Comparison of ENCODE assay signal across 22 cellular contexts in the genomic region with DNA sequence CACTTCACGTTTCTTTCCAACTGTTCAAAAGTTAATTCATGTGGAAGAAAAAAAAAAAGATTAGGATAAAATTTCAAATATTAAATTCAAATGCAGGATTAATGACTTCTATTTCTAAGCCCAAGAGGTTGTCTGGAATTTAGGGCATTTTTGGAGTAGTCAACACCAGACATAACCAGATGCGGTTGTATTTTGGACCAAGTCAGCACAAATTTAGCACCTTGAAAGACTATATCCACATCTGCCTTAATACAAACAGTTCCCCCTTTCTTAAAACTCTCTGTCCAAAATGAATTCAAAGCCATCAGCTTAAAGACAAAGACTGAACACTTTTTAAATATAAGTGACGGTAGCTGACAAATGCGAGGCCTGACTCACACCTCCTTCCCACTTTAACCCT.
DNase-seq lines count a peak whose midpoint lies in the region; ATAC-seq, FAIRE-seq and TF ChIP-seq lines count a peak whose summit lies in the region.
"Had no signal": no experiment of that assay in that cellular context is flagged by ENCODE, and none has a peak within 500 bp of the region (broad histone marks: within the 10 kb centered on the region; RNA-seq: fewer than 3 reads in every experiment).

No MANE protein-coding gene starts in this region.

- no peak for TF ChIP-seq EP300 in K562 (IDR thresholded peaks at IDR 0.05; ENCODE audit: low read length)

- H3K4me2 ChIP-seq in K562 (ENCODE audit: insufficient read depth, low read length) (no peak overlapping the region), smooth muscle cell (peak overlapping the region; percentile 47)
- H3K4me2 ChIP-seq: BLaER1 treated with 17β-estradiol and CSF1 and Interleukin-3, amounts not matched to agents 10 nM and 100 nM had no signal

- POLR2A ChIA-PET in K562 (lab: Yijun Ruan, JAX): interaction anchor here (0.6 to 1.0 kb wide), 2 partner anchors 73 to 271 kb away, joined by 3 read pairs; no protein-coding TSS in a partner anchor

- H3K9me1 ChIP-seq in K562 (ENCODE audit: control insufficient read depth, insufficient read depth, low read length): no peaks in the 10 kb centered on the region

- in situ Hi-C loops in K562 (cut with MboI): no loop called here

- TF ChIP-seq RAD21 in K562 (CRISPR knock-in tag; conservative IDR thresholded peaks at IDR 0.05 in 1 of 2, IDR thresholded peaks at IDR 0.05 in 1 of 2): no peak

- TF ChIP-seq CTCF in cardiac muscle cell (IDR thresholded peaks at IDR 0.05; ENCODE audit: low read depth, low read length) (no peak), K562 (IDR thresholded peaks at IDR 0.05 in 2 of 3, conservative IDR thresholded peaks at IDR 0.05 in 1 of 3; ENCODE audit: insufficient read depth in 2 of 3, low read depth in 1 of 3, low read length in 3 of 3) (no peak), nephron progenitor cell (IDR thresholded peaks at IDR 0.05) (no peak), smooth muscle cell (IDR thresholded peaks at IDR 0.05; ENCODE audit: borderline replicate concordance, insufficient read depth, poor library complexity, severe bottlenecking) (no peak)

- H3K27me3 Mint-ChIP-seq in nephron progenitor cell (ENCODE audit: low read depth, poor library complexity): peaks cover 5% of the 10 kb centered on the region
- peaks cover 3% of the 10 kb centered on the region for H3K27me3 Mint-ChIP-seq in activated T-helper 17 cell treated with anti-CD3 and anti-CD28 coated beads, Interleukin-2, amount 50 U/mL, for 72 hours
- H3K27me3 Mint-ChIP-seq: CD4-positive, alpha-beta memory T cell had no signal

- H3K4me1 Mint-ChIP-seq in nephron progenitor cell: peaks cover 51% of the 10 kb centered on the region
- H3K4me1 Mint-ChIP-seq in activated T-helper 17 cell treated with anti-CD3 and anti-CD28 coated beads, Interleukin-2, amount 50 U/mL, for 72 hours: no peaks in the 10 kb centered on the region
- H3K4me1 Mint-ChIP-seq: CD4-positive, alpha-beta memory T cell had no signal

- peaks cover 27% of the 10 kb centered on the region for H3K4me1 ChIP-seq in cardiac muscle cell (ENCODE audit: low read depth)
- no peaks in the 10 kb centered on the region for H3K4me1 ChIP-seq in K562 (replicated peaks in 1 of 2; ENCODE audit: control insufficient read depth in 2 of 2, insufficient read depth in 2 of 2, low read length in 2 of 2)
- H3K4me1 ChIP-seq in smooth muscle cell (ENCODE audit: low read depth): peaks cover 8% of the 10 kb centered on the region
- H3K4me1 ChIP-seq: BLaER1 treated with 17β-estradiol and CSF1 and Interleukin-3, amounts not matched to agents 10 nM and 100 nM; HAP-1 had no signal

- no peaks in the 10 kb centered on the region for H3K36me3 ChIP-seq in cardiac muscle cell
- no peaks in the 10 kb centered on the region for H3K36me3 ChIP-seq in K562 (ENCODE audit: control insufficient read depth, insufficient read depth, low read length)
- H3K36me3 ChIP-seq in smooth muscle cell (ENCODE audit: low read depth): no peaks in the 10 kb centered on the region
- H3K36me3 ChIP-seq: BLaER1 treated with 17β-estradiol and CSF1 and Interleukin-3, amounts not matched to agents 10 nM and 100 nM; HAP-1 had no signal

- 16% methylated on average over 4 of the region's 4 CpGs for WGBS in K562 (ENCODE audit: insufficient coverage, low coverage, missing lambda C conversion rate)
- WGBS in smooth muscle cell (ENCODE audit: low lambda C conversion rate): 53% methylated on average over 4 of the region's 4 CpGs

- ATAC-seq in K562 (no peak), GM18909 (IDR thresholded peaks at IDR 0.05; ENCODE audit: poor library complexity, unreplicated experiment) (no peak)
- no peak for ATAC-seq in activated T-helper 17 cell treated with anti-CD3 and anti-CD28 coated beads, Interleukin-2, amount 50 U/mL, for 72 hours (replicated peaks)

- peak overlapping the region; percentile 31 for H3K4me3 Mint-ChIP-seq in nephron progenitor cell
- no peak overlapping the region for H3K4me3 Mint-ChIP-seq in activated T-helper 17 cell treated with anti-CD3 and anti-CD28 coated beads, Interleukin-2, amount 50 U/mL, for 72 hours
- H3K4me3 Mint-ChIP-seq: CD4-positive, alpha-beta memory T cell had no signal

- H3F3A ChIP-seq in smooth muscle cell (ENCODE audit: low read depth): no peaks in the 10 kb centered on the region

- H2AFZ ChIP-seq in K562 (ENCODE audit: low read depth, low read length) (no peak overlapping the region), smooth muscle cell (ENCODE audit: low read depth) (peak overlapping the region; percentile 4)

- peaks cover 17% of the 10 kb centered on the region for H3K9me3 Mint-ChIP-seq in nephron progenitor cell
- H3K9me3 Mint-ChIP-seq in activated T-helper 17 cell treated with anti-CD3 and anti-CD28 coated beads, Interleukin-2, amount 50 U/mL, for 72 hours: no peaks in the 10 kb centered on the region

- H3K79me2 ChIP-seq in K562 (ENCODE audit: control insufficient read depth, insufficient read depth, low read length) (no peaks in the 10 kb centered on the region), smooth muscle cell (ENCODE audit: low read depth) (no peaks in the 10 kb centered on the region)

- no peaks in the 10 kb centered on the region; the same call in 1 of the 2 replicates for H4K20me1 ChIP-seq in K562 (replicated peaks; ENCODE audit: control insufficient read depth, insufficient read depth, low read length)
- H4K20me1 ChIP-seq in smooth muscle cell (ENCODE audit: low read depth): no peaks in the 10 kb centered on the region
- H4K20me1 ChIP-seq: BLaER1 treated with 17β-estradiol and CSF1 and Interleukin-3, amounts not matched to agents 10 nM and 100 nM had no signal

- H3K27ac Mint-ChIP-seq in nephron progenitor cell: peak overlapping the region; percentile 32
- no peak overlapping the region for H3K27ac Mint-ChIP-seq in activated T-helper 17 cell treated with anti-CD3 and anti-CD28 coated beads, Interleukin-2, amount 50 U/mL, for 72 hours
- H3K27ac Mint-ChIP-seq: CD4-positive, alpha-beta memory T cell had no signal

- TF ChIP-seq POLR2A in K562 (conservative IDR thresholded peaks at IDR 0.05): no peak

- CTCF ChIA-PET in K562 (lab: Yijun Ruan, JAX; ENCODE audit: low intra/inter-chr PET ratio): interaction anchor here (0.5 kb wide), 1 partner anchor 735 kb away, joined by 3 read pairs; no protein-coding TSS in a partner anchor

- H3K27me3 ChIP-seq in cardiac muscle cell: no peaks in the 10 kb centered on the region
- H3K27me3 ChIP-seq in K562 (ENCODE audit: control insufficient read depth in 2 of 2, insufficient read depth in 2 of 2, low read length in 2 of 2): peaks cover 24 to 36% of the 10 kb centered on the region in 2 experiments; a peak in 4 of 5 replicates
- peaks cover 8% of the 10 kb centered on the region for H3K27me3 ChIP-seq in smooth muscle cell (ENCODE audit: low read depth)
- H3K27me3 ChIP-seq: BLaER1 treated with 17β-estradiol and CSF1 and Interleukin-3, amounts not matched to agents 10 nM and 100 nM had no signal

- no TSS peak for BruUV-seq in K562 (replicated peaks; lab: Mats Ljungman, UMichigan)

- DNase-seq in cardiac muscle cell (ENCODE audit: low read depth in 1 of 2, low spot score in 1 of 2) (no peak), cardiac septum (ENCODE audit: low spot score) (no peak), K562 (ENCODE audit: extremely low read depth in 1 of 4, low spot score in 3 of 4) (no peak), nephron progenitor cell (no peak), smooth muscle cell (lab: John Stamatoyannopoulos, UW; ENCODE audit: unreplicated experiment) (no peak), C1 segment of cervical spinal cord (lab: John Stamatoyannopoulos, UW) (no peak)
- DNase-seq: 8988T; ACHN; CD4-positive, alpha-beta memory T cell; DMS153; DMS79 treated with DMSO at 0.1 percent for 48 hours; EL; GOT3 had no signal

- H3K4me3 ChIP-seq in cardiac muscle cell (no peak overlapping the region), K562 (no peak overlapping the region), smooth muscle cell (no peak overlapping the region)
- H3K4me3 ChIP-seq: BLaER1 treated with 17β-estradiol and CSF1 and Interleukin-3, amounts not matched to agents 10 nM and 100 nM; HAP-1 had no signal

- no peak overlapping the region for H3K9ac ChIP-seq in K562 (ENCODE audit: insufficient read depth in 1 of 2, low read depth in 2 of 2, low read length in 2 of 2)
- no peak overlapping the region for H3K9ac ChIP-seq in smooth muscle cell (ENCODE audit: low read depth)
- H3K9ac ChIP-seq: BLaER1 treated with 17β-estradiol and CSF1 and Interleukin-3, amounts not matched to agents 10 nM and 100 nM had no signal

- peaks cover 5% of the 10 kb centered on the region for H3K36me3 Mint-ChIP-seq in nephron progenitor cell (ENCODE audit: low read depth)
- no peaks in the 10 kb centered on the region for H3K36me3 Mint-ChIP-seq in activated T-helper 17 cell treated with anti-CD3 and anti-CD28 coated beads, Interleukin-2, amount 50 U/mL, for 72 hours (ENCODE audit: low read depth)
- H3K36me3 Mint-ChIP-seq: CD4-positive, alpha-beta memory T cell had no signal

- intact Hi-C loops in cardiac septum (cut with DNase I): no loop called here
- intact Hi-C loops in K562 (cut with micrococcal nuclease): no loop called here

- FAIRE-seq in K562 (lab: Jason Lieb, UNC): no peak
- FAIRE-seq: D721Med, G401.6, GM12891, GM19239, HTR-8/SVneo had no signal

- H3K27ac ChIP-seq in cardiac muscle cell: peak overlapping the region; percentile 61
- H3K27ac ChIP-seq in K562 (ENCODE audit: extremely low read depth, low read depth, low read length): no peak overlapping the region
- no peak overlapping the region for H3K27ac ChIP-seq in smooth muscle cell (ENCODE audit: low read depth)
- H3K27ac ChIP-seq: BLaER1 treated with 17β-estradiol and CSF1 and Interleukin-3, amounts not matched to agents 10 nM and 100 nM had no signal

- no peaks in the 10 kb centered on the region for H3K9me3 ChIP-seq in cardiac muscle cell (ENCODE audit: low read depth)
- no peaks in the 10 kb centered on the region for H3K9me3 ChIP-seq in K562 (replicated peaks; ENCODE audit: control insufficient read depth, insufficient read depth, low read depth, low read length)
- H3K9me3 ChIP-seq in smooth muscle cell (replicated peaks; ENCODE audit: low read depth): no peaks in the 10 kb centered on the region
- H3K9me3 ChIP-seq: BLaER1 treated with 17β-estradiol and CSF1 and Interleukin-3, amounts not matched to agents 10 nM and 100 nM; HAP-1 had no signal

TF ChIP-seq in K562, 482 proteins besides CTCF, POLR2A, EP300 and RAD21 (continues in another document):
- TF ChIP-seq MAFG (tag; conservative IDR thresholded peaks at IDR 0.05): peak; percentile 59
- no peak for TF ChIP-seq CREB5 (CRISPR knock-in tag; IDR thresholded peaks at IDR 0.05)
- peak; percentile 70 for TF ChIP-seq ZNF316 (IDR thresholded peaks at IDR 0.05)
